8 cellular contexts compared by ENCODE assay signal in the genomic region with DNA sequence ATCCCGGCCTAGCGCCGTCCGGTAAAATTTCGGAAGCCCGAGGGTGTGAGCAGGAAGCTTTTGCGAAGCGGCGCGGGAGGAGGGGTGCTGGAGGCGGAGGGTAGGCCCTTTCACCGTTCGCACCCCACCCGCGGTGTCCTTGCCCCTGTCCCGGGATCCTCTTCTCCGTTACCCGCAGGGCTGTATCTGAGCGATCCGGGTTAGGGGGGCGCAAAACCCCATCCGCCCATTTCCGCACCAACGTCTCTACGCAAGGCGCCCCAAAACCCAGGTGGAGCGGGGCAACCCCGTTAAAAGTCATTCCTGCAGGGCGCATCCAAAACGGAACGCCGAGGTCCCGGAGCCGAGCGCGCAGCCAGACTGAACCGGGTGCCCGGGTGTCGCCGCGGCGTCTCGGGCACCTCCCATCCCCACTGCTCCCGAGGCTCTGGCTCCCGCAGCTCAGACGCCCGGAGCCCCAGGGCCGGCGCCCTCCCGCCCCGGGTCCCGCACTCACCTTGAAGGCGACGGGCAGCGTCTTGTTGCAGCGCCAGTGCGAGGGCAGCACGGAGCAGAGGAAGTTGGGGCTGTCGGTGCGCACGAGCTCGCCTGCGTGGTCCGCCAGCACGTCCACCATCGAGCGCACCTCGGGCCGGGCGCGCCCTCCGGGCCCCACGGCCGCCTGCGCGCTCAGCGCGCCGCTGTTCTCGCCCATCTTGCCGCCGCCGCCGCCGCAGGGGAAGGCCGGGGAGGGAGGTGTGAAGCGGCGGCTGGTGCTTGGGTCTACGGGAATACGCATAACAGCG.
DNase-seq lines count a peak whose midpoint lies in the region; ATAC-seq and TF ChIP-seq lines count a peak whose summit lies in the region.

No MANE protein-coding gene starts in this region.

- peaks cover 45% of the 10 kb centered on the region for H3K36me3 Mint-ChIP-seq in dendritic cell treated with granulocyte-macrophage colony-stimulating factor and Interleukin-4, amounts not matched to agents 40 ng/mL and 50 ng/mL, for 4 days (ENCODE audit: low read depth)
- H3K36me3 Mint-ChIP-seq in nephron (ENCODE audit: low read depth) = peaks cover 4% of the 10 kb centered on the region

- no peak for TF ChIP-seq CTCF in nephron (IDR thresholded peaks at IDR 0.05; ENCODE audit: unreplicated experiment in 3 of 3)

- peaks cover 35% of the 10 kb centered on the region for H3K27me3 Mint-ChIP-seq in dendritic cell treated with granulocyte-macrophage colony-stimulating factor and Interleukin-4, amounts not matched to agents 40 ng/mL and 50 ng/mL, for 4 days
- H3K27me3 Mint-ChIP-seq in nephron (ENCODE audit: low read depth) = peaks cover 93% of the 10 kb centered on the region

- H3K4me1 Mint-ChIP-seq in dendritic cell treated with granulocyte-macrophage colony-stimulating factor and Interleukin-4, amounts not matched to agents 40 ng/mL and 50 ng/mL, for 4 days (ENCODE audit: low read depth) = peaks cover 63% of the 10 kb centered on the region
- H3K4me1 Mint-ChIP-seq in nephron = peaks cover 24% of the 10 kb centered on the region

- no peaks in the 10 kb centered on the region for H3K9me3 Mint-ChIP-seq in dendritic cell treated with granulocyte-macrophage colony-stimulating factor and Interleukin-4, amounts not matched to agents 40 ng/mL and 50 ng/mL, for 4 days
- H3K9me3 Mint-ChIP-seq in nephron = no peaks in the 10 kb centered on the region

- peak overlapping the region; percentile 93 for H3K27ac Mint-ChIP-seq in dendritic cell treated with granulocyte-macrophage colony-stimulating factor and Interleukin-4, amounts not matched to agents 40 ng/mL and 50 ng/mL, for 4 days
- no peak overlapping the region for H3K27ac Mint-ChIP-seq in nephron

- DNase-seq in NCI-H82 (lab: John Stamatoyannopoulos, UW) (peak; percentile 48), NCI-H82 treated with DMSO at 0.1 percent for 48 hours (lab: John Stamatoyannopoulos, UW; ENCODE audit: unreplicated experiment) (no peak), UCSD-AML1 (lab: John Stamatoyannopoulos, UW; ENCODE audit: unreplicated experiment) (peak; percentile 48), epidermal melanocyte (ENCODE audit: insufficient read length, low spot score) (no peak), GF-D8 (lab: John Stamatoyannopoulos, UW) (no peak)

- H3K4me3 Mint-ChIP-seq in dendritic cell treated with granulocyte-macrophage colony-stimulating factor and Interleukin-4, amounts not matched to agents 40 ng/mL and 50 ng/mL, for 4 days = peak overlapping the region; percentile 89
- H3K4me3 Mint-ChIP-seq in nephron = peak overlapping the region; percentile 7 to 43 (median 19)

- ATAC-seq in HG03280 (IDR thresholded peaks at IDR 0.05; ENCODE audit: unreplicated experiment) = peak; percentile 8

- intact Hi-C loops in dendritic cell treated with granulocyte-macrophage colony-stimulating factor and Interleukin-4, amounts not matched to agents 40 ng/mL and 50 ng/mL, for 4 days (cut with micrococcal nuclease) = no loop called here

Comparison
In these comparisons a context has a peak if more than half of its experiments do, and no peak if none do; other contexts are left out.
1. DNase-seq: peak in NCI-H82 (single experiment) and UCSD-AML1 (single experiment); none in NCI-H82 treated with DMSO at 0.1 percent for 48 hours (single experiment), epidermal melanocyte (single experiment) and GF-D8 (single experiment).